In genomic region chr17:64736804-64737492, GRCh38 we compare ENCODE assay signal across 8 cellular contexts.
A peak's percentile ranks its signal among the peaks of the same experiment; 100 is the strongest.
DNase-seq lines count a peak whose midpoint lies in the region; ATAC-seq and TF ChIP-seq lines count a peak whose summit lies in the region.

No MANE protein-coding gene starts in this region.

- H3K4me1 ChIP-seq in foreskin keratinocyte, result peaks cover 10% of the 10 kb centered on the region

- ATAC-seq in foreskin keratinocyte (peak; percentile 67), GM19023 (IDR thresholded peaks at IDR 0.05; ENCODE audit: unreplicated experiment) (no peak)

- no peaks in the 10 kb centered on the region for H3K27me3 ChIP-seq in foreskin keratinocyte

- DNase-seq in NCI-H1417 (lab: John Stamatoyannopoulos, UW) (peak in 2 of 3 experiments; percentile 28 to 38), NCI-H1417 treated with DMSO at 0.1 percent for 48 hours (lab: John Stamatoyannopoulos, UW) (no peak), NOMO-1 (lab: John Stamatoyannopoulos, UW; ENCODE audit: unreplicated experiment in 2 of 2) (peak; percentile 27 to 37), foreskin keratinocyte (peak in 1 of 2 donors; percentile 45), GOT3 (lab: John Stamatoyannopoulos, UW) (no peak)
- DNase-seq in activated T-cell treated with anti-CD3 and anti-CD28 coated beads, Interleukin-2, amount 50 U/mL, for 48 hours, result peak; percentile 64 to 67
- DNase-seq in stimulated activated CD4-positive, alpha-beta T cell treated with anti-CD3 and anti-CD28 coated beads, Interleukin-2, amount 100 ng/mL, for 4 hours (ENCODE audit: low read depth), result peak; percentile 12

- TF ChIP-seq CTCF in foreskin keratinocyte (conservative IDR thresholded peaks at IDR 0.05), result peak; percentile 89

- no peak overlapping the region for H3K27ac ChIP-seq in foreskin keratinocyte

Comparison
In these comparisons a context has a peak if more than half of its experiments do, and no peak if none do; other contexts are left out.
1. DNase-seq: peak in NCI-H1417 (2 of 3), NOMO-1 (2 of 2), activated T-cell treated with anti-CD3 and anti-CD28 coated beads, Interleukin-2, amount 50 U/mL, for 48 hours (2 of 2) and stimulated activated CD4-positive, alpha-beta T cell treated with anti-CD3 and anti-CD28 coated beads, Interleukin-2, amount 100 ng/mL, for 4 hours (single experiment); none in NCI-H1417 treated with DMSO at 0.1 percent for 48 hours (single experiment) and GOT3 (single experiment).